11 cellular contexts compared by ENCODE assay signal in the genomic region with DNA sequence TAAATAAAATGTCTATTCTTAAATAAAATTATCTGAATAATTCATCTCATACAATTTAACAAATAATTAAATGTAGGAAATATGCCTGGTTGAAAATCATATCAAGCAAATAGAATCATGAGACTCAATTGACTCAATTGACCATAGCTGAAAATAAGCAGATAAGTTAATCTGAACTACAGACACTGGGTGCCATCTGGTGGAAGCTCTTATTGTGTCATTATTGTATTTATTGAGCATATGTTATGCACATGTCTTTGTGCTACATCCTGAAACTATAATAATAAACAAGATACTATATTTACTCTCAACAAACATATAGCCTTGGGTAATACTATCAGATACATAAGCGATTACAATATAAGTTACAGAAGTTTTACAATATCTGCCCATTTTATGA. TPM values are rescaled to one million over a fixed set of nuclear protein-coding genes. Genes with fewer than 3 reads are reported as not detected.
DNase-seq lines count a peak whose midpoint lies in the region; ATAC-seq and TF ChIP-seq lines count a peak whose summit lies in the region.
"Had no signal": no experiment of that assay in that cellular context is flagged by ENCODE, and none has a peak within 500 bp of the region (broad histone marks: within the 10 kb centered on the region; RNA-seq: fewer than 3 reads in every experiment).

No MANE protein-coding gene starts in this region.

- ATAC-seq in PC-3 (peak; percentile 67), HG03139 (IDR thresholded peaks at IDR 0.05; ENCODE audit: unreplicated experiment) (no peak)
- ATAC-seq in stimulated activated naive CD8-positive, alpha-beta T cell treated with anti-CD3 and anti-CD28 coated beads, Interleukin-15, amount 100 ng/mL, for 72 hours = no peak
- ATAC-seq: stimulated activated naive CD8-positive, alpha-beta T cell treated with anti-CD3 and anti-CD28 coated beads, Interleukin-15, Interleukin-2, amounts not matched to agents 100 U/mL and 50 U/mL, for 24 hours had no signal

- H3K9me2 ChIP-seq in PC-3 (replicated peaks; ENCODE audit: low read length) = no peaks in the 10 kb centered on the region

- H3K27me3 ChIP-seq in HAP-1 (ENCODE audit: low read depth) = no peaks in the 10 kb centered on the region
- no peaks in the 10 kb centered on the region for H3K27me3 ChIP-seq in PC-3 (ENCODE audit: low read length)
- no peaks in the 10 kb centered on the region for H3K27me3 ChIP-seq in uterus
- H3K27me3 ChIP-seq: adrenal gland had no signal

- no peak overlapping the region for H2AFZ ChIP-seq in PC-3 (ENCODE audit: low read length)

- H3K4me1 Mint-ChIP-seq in stimulated activated naive CD8-positive, alpha-beta T cell treated with anti-CD3 and anti-CD28 coated beads, Interleukin-15, amount 100 ng/mL, for 72 hours = no peaks in the 10 kb centered on the region

- H3K27ac Mint-ChIP-seq in stimulated activated naive CD8-positive, alpha-beta T cell treated with anti-CD3 and anti-CD28 coated beads, Interleukin-15, amount 100 ng/mL, for 72 hours = no peak overlapping the region

- H3K4me3 ChIP-seq in HAP-1 = no peak overlapping the region
- H3K4me3 ChIP-seq in PC-3 (ENCODE audit: low read length) = no peak overlapping the region
- H3K4me3 ChIP-seq in fibroblast of mammary gland (ENCODE audit: control insufficient read depth, low read depth, low read length) = no peak overlapping the region
- no peak overlapping the region for H3K4me3 ChIP-seq in uterus
- H3K4me3 ChIP-seq: adrenal gland had no signal

- H3K27ac ChIP-seq in C4-2B = no peak overlapping the region
- no peak overlapping the region for H3K27ac ChIP-seq in PC-3 (ENCODE audit: low read length)
- no peak overlapping the region for H3K27ac ChIP-seq in uterus
- H3K27ac ChIP-seq: adrenal gland had no signal

- CTCF ChIA-PET in PC-3 (lab: Charles Lee) = no interaction called here

- POLR2A ChIA-PET in PC-3 (lab: Charles Lee; ENCODE audit: unreplicated experiment) = no interaction called here

- H4K20me1 ChIP-seq in PC-3 (ENCODE audit: low read length) = no peaks in the 10 kb centered on the region

- in situ Hi-C loops in HAP-1 (cut with MboI; ENCODE audit: low sequenced_read_pairs) = no loop called here

- H3K4me1 ChIP-seq in HAP-1 (no peaks in the 10 kb centered on the region), PC-3 (ENCODE audit: insufficient read depth, low read length) (no peaks in the 10 kb centered on the region), uterus (no peaks in the 10 kb centered on the region)
- H3K4me1 ChIP-seq: adrenal gland had no signal

- no peaks in the 10 kb centered on the region for H3K9me3 Mint-ChIP-seq in stimulated activated naive CD8-positive, alpha-beta T cell treated with anti-CD3 and anti-CD28 coated beads, Interleukin-15, amount 100 ng/mL, for 72 hours

- H3K4me3 Mint-ChIP-seq in stimulated activated naive CD8-positive, alpha-beta T cell treated with anti-CD3 and anti-CD28 coated beads, Interleukin-15, amount 100 ng/mL, for 72 hours = no peak overlapping the region

- intact Hi-C loops in PC-3 (cut with micrococcal nuclease) = loop anchor here (5.0 to 10.0 kb wide), 2 partner anchors 114 to 1002 kb away; no protein-coding TSS in a partner anchor
- intact Hi-C loops in uterus (cut with DNase I; ENCODE audit: low total_unique reads) = no loop called here

- no peaks in the 10 kb centered on the region for H3K79me2 ChIP-seq in PC-3 (ENCODE audit: low read length)

- peak; percentile 73 for TF ChIP-seq CTCF in C4-2B (conservative IDR thresholded peaks at IDR 0.05)
- peak; percentile 71 for TF ChIP-seq CTCF in PC-3 (conservative IDR thresholded peaks at IDR 0.05; ENCODE audit: low read depth, low read length)
- TF ChIP-seq CTCF in fibroblast of mammary gland (conservative IDR thresholded peaks at IDR 0.05; ENCODE audit: control insufficient read depth, insufficient read depth, low read depth, low read length) = no peak
- no peak for TF ChIP-seq CTCF in uterus (IDR thresholded peaks at IDR 0.05)

- BruUV-seq in PC-3 (replicated peaks; lab: Mats Ljungman, UMichigan) = no TSS peak

- no peak overlapping the region for H3K9ac ChIP-seq in PC-3 (ENCODE audit: low read length)

- H3F3A ChIP-seq in PC-3 (ENCODE audit: low read length, unreplicated experiment) = no peaks in the 10 kb centered on the region

- H3K36me3 ChIP-seq in HAP-1 (replicated peaks) (no peaks in the 10 kb centered on the region), PC-3 (ENCODE audit: low read depth, low read length) (no peaks in the 10 kb centered on the region), uterus (no peaks in the 10 kb centered on the region)
- H3K36me3 ChIP-seq: adrenal gland had no signal

- DNase-seq in HAP-1 (ENCODE audit: low spot score in 2 of 2) (peak; percentile 21 to 28), PC-3 (peak; percentile 69), fibroblast of mammary gland (ENCODE audit: low read depth) (peak; percentile 7), NCI-H2081 treated with DMSO at 0.1 percent for 48 hours (lab: John Stamatoyannopoulos, UW) (no peak), uterus (no peak)
- no peak for DNase-seq in stimulated activated naive CD8-positive, alpha-beta T cell treated with anti-CD3 and anti-CD28 coated beads, Interleukin-15, amount 100 ng/mL, for 72 hours
- DNase-seq: NCI-H1930; stimulated activated naive CD8-positive, alpha-beta T cell treated with anti-CD3 and anti-CD28 coated beads, Interleukin-15, Interleukin-2, amounts not matched to agents 100 U/mL and 50 U/mL, for 24 hours had no signal

- H3K27me3 Mint-ChIP-seq in stimulated activated naive CD8-positive, alpha-beta T cell treated with anti-CD3 and anti-CD28 coated beads, Interleukin-15, amount 100 ng/mL, for 72 hours = no peaks in the 10 kb centered on the region

- no peak overlapping the region for H3K4me2 ChIP-seq in PC-3 (ENCODE audit: low read length)

- H3K9me3 ChIP-seq in HAP-1 = no peaks in the 10 kb centered on the region
- no peaks in the 10 kb centered on the region for H3K9me3 ChIP-seq in PC-3 (ENCODE audit: low read length)
- no peaks in the 10 kb centered on the region for H3K9me3 ChIP-seq in uterus
- H3K9me3 ChIP-seq: adrenal gland had no signal

- TF ChIP-seq POLR2A in uterus (IDR thresholded peaks at IDR 0.05) = no peak

RNA-seq across cellular contexts. Expression of a gene that starts 41.0 kb away (rescaled TPM):
- not detected in 2 replicates for total RNA-seq in PC-3 (2014; rRNA removed)
- 10 to 100 TPM in 1 of 4 donors, under 1 TPM in 2, not detected in 1; under 0.01 to 39.7 (median 0.76) TPM for total RNA-seq in uterus

Comparison
In these comparisons a context has a peak if more than half of its experiments do, and no peak if none do; other contexts are left out.
1. CTCF ChIP-seq: peak in C4-2B (single experiment) and PC-3 (single experiment); none in fibroblast of mammary gland (single experiment) and uterus (0 of 4).
2. DNase-seq: peak in HAP-1 (2 of 2), PC-3 (single experiment) and fibroblast of mammary gland (single experiment); none in NCI-H2081 treated with DMSO at 0.1 percent for 48 hours (single experiment), uterus (0 of 2) and stimulated activated naive CD8-positive, alpha-beta T cell treated with anti-CD3 and anti-CD28 coated beads, Interleukin-15, amount 100 ng/mL, for 72 hours (0 of 2).